ENCODE assay signal across 10 cellular contexts in genomic region chr10:113169853-113170455, GRCh38.
A peak's percentile ranks its signal among the peaks of the same experiment; 100 is the strongest.
DNase-seq lines count a peak whose midpoint lies in the region; ATAC-seq, FAIRE-seq and TF ChIP-seq lines count a peak whose summit lies in the region.
"Had no signal": no experiment of that assay in that cellular context is flagged by ENCODE, and none has a peak within 500 bp of the region (broad histone marks: within the 10 kb centered on the region; RNA-seq: fewer than 3 reads in every experiment).

No MANE protein-coding gene starts in this region.

- H3K4me1 ChIP-seq in DND-41 (ENCODE audit: insufficient read depth, low read length) (no peaks in the 10 kb centered on the region), SK-N-SH (ENCODE audit: control insufficient read depth in 1 of 2, insufficient read depth in 2 of 2, low read depth in 1 of 2, low read length in 1 of 2) (peaks cover 0 to 23% of the 10 kb centered on the region in 2 experiments; a peak in 2 of 4 replicates)

- H3K36me3 ChIP-seq in DND-41 (ENCODE audit: insufficient read depth, low read length) (peaks cover 12% of the 10 kb centered on the region; the same call in 1 of the 2 replicates), SK-N-SH (replicated peaks in 1 of 2; ENCODE audit: control insufficient read depth in 1 of 2, insufficient read depth in 2 of 2, low read length in 1 of 2) (peaks cover 7 to 12% of the 10 kb centered on the region in 2 experiments)

- POLR2A ChIA-PET in SK-N-SH (lab: Yijun Ruan, JAX) = no interaction called here

- no peak for TF ChIP-seq RAD21 in SK-N-SH (IDR thresholded peaks at IDR 0.05; ENCODE audit: low read length)

- H3K9me3 ChIP-seq in DND-41 (ENCODE audit: insufficient read depth, low read length, severe bottlenecking) = no peaks in the 10 kb centered on the region
- H3K9me3 ChIP-seq in SK-N-SH = no peaks in the 10 kb centered on the region

- no peaks in the 10 kb centered on the region for H3K79me2 ChIP-seq in DND-41 (ENCODE audit: insufficient read depth, low read length)
- H3K79me2 ChIP-seq in SK-N-SH (ENCODE audit: insufficient read depth) = no peaks in the 10 kb centered on the region

- H3K4me2 ChIP-seq in DND-41 (ENCODE audit: insufficient read depth, low read length) (no peak overlapping the region), SK-N-SH (no peak overlapping the region)

- H3K27ac ChIP-seq in DND-41 (ENCODE audit: low read length) (no peak overlapping the region), SK-N-SH (ENCODE audit: low read depth in 2 of 2, low read length in 1 of 2) (no peak overlapping the region)

- H3K27me3 ChIP-seq in DND-41 (ENCODE audit: insufficient read depth, low read length, poor library complexity) = no peaks in the 10 kb centered on the region
- H3K27me3 ChIP-seq in SK-N-SH (ENCODE audit: insufficient read depth) = no peaks in the 10 kb centered on the region

- H2AFZ ChIP-seq in DND-41 (ENCODE audit: low read depth, low read length) (no peak overlapping the region), SK-N-SH (ENCODE audit: low read depth) (no peak overlapping the region)

- H3K4me3 ChIP-seq in DND-41 (ENCODE audit: low read depth in 1 of 2, low read length in 2 of 2) = no peak overlapping the region
- no peak overlapping the region for H3K4me3 ChIP-seq in SK-N-SH (ENCODE audit: low read depth in 2 of 2, low read length in 1 of 2)

- H3F3A ChIP-seq in SK-N-SH (replicated peaks; ENCODE audit: insufficient read depth) = no peaks in the 10 kb centered on the region

- CTCF ChIA-PET in SK-N-SH (lab: Yijun Ruan, JAX) = no interaction called here

- H4K20me1 ChIP-seq in DND-41 (ENCODE audit: insufficient read depth, low read length) (no peaks in the 10 kb centered on the region; the same call in 1 of the 2 replicates), SK-N-SH (ENCODE audit: insufficient read depth) (no peaks in the 10 kb centered on the region)

- 95% methylated on average over 14 of the region's 14 CpGs for WGBS in SK-N-SH (ENCODE audit: low lambda C conversion rate)

- TF ChIP-seq CTCF in DND-41 (IDR thresholded peaks at IDR 0.05; ENCODE audit: borderline replicate concordance, extremely low read depth, low read length, poor library complexity, severe bottlenecking) (no peak), SK-N-SH (IDR thresholded peaks at IDR 0.05) (no peak)

- H3K9ac ChIP-seq in DND-41 (ENCODE audit: low read depth, low read length) = no peak overlapping the region
- no peak overlapping the region for H3K9ac ChIP-seq in SK-N-SH

- no peak for FAIRE-seq in RCC 7860 (lab: Jason Lieb, UNC)
- FAIRE-seq: endothelial cell of umbilical vein had no signal

- DNase-seq in DND-41 = no peak
- peak; percentile 56 for DNase-seq in NOMO-1 treated with DMSO at 0.1 percent for 48 hours (lab: John Stamatoyannopoulos, UW; ENCODE audit: unreplicated experiment)
- no peak for DNase-seq in SK-N-SH
- DNase-seq in RCC 7860 (ENCODE audit: low spot score) = no peak
- no peak for DNase-seq in GF-D8 (lab: John Stamatoyannopoulos, UW)
- no peak for DNase-seq in SIG-M5 (lab: John Stamatoyannopoulos, UW)
- DNase-seq: PC-3 had no signal

- ATAC-seq in DND-41 (ENCODE audit: insufficient read depth, low read depth) = 0 out of 3 replicates have a peak, but pooled peaks have one; percentile 22
- ATAC-seq in GM19043 (IDR thresholded peaks at IDR 0.05; ENCODE audit: low read depth, unreplicated experiment) = peak; percentile 97
- ATAC-seq in HG02852 (IDR thresholded peaks at IDR 0.05; ENCODE audit: unreplicated experiment) = peak; percentile 94
- ATAC-seq: PC-3 had no signal

- no peak for TF ChIP-seq EP300 in SK-N-SH (IDR thresholded peaks at IDR 0.05; ENCODE audit: borderline replicate concordance in 1 of 2, low read depth in 1 of 2, low read length in 1 of 2)

- no peaks in the 10 kb centered on the region for H3K9me2 ChIP-seq in SK-N-SH

TF ChIP-seq in SK-N-SH, 30 proteins besides CTCF, POLR2A, EP300 and RAD21:
- TF ChIP-seq TCF12 (IDR thresholded peaks at IDR 0.05) (no peak), NFIC (IDR thresholded peaks at IDR 0.05; ENCODE audit: borderline replicate concordance) (no peak), SMC3 (IDR thresholded peaks at IDR 0.05; ENCODE audit: low read depth, low read length) (no peak), GATA2 (CRISPR knock-in tag; IDR thresholded peaks at IDR 0.05) (no peak), FOSL2 (IDR thresholded peaks at IDR 0.05; ENCODE audit: borderline replicate concordance, low read depth) (no peak), MEF2A (IDR thresholded peaks at IDR 0.05; ENCODE audit: borderline replicate concordance, low read depth) (no peak), RXRA (IDR thresholded peaks at IDR 0.05; ENCODE audit: borderline replicate concordance, low read depth) (no peak), TAF1 (IDR thresholded peaks at IDR 0.05; ENCODE audit: borderline replicate concordance, low read depth, low read length) (no peak), CHD2 (IDR thresholded peaks at IDR 0.05; ENCODE audit: low read length, partially characterized antibody) (no peak), GABPA (IDR thresholded peaks at IDR 0.05; ENCODE audit: low read depth) (no peak), YY1 (IDR thresholded peaks at IDR 0.05; ENCODE audit: low read depth) (no peak), ELF1 (IDR thresholded peaks at IDR 0.05) (no peak), PBX3 (IDR thresholded peaks at IDR 0.05) (no peak), RCOR1 (IDR thresholded peaks at IDR 0.05; ENCODE audit: low read length) (no peak), SIN3A (IDR thresholded peaks at IDR 0.05; ENCODE audit: borderline replicate concordance, low read depth, low read length) (no peak)
- TF ChIP-seq, protein P1, sequence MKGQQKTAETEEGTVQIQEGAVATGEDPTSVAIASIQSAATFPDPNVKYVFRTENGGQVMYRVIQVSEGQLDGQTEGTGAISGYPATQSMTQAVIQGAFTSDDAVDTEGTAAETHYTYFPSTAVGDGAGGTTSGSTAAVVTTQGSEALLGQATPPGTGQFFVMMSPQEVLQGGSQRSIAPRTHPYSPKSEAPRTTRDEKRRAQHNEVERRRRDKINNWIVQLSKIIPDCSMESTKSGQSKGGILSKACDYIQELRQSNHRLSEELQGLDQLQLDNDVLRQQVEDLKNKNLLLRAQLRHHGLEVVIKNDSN (IDR thresholded peaks at IDR 0.05; ENCODE audit: borderline replicate concordance, low read depth) = no peak
- TF ChIP-seq, protein P2, sequence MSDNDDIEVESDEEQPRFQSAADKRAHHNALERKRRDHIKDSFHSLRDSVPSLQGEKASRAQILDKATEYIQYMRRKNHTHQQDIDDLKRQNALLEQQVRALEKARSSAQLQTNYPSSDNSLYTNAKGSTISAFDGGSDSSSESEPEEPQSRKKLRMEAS (IDR thresholded peaks at IDR 0.05; ENCODE audit: low read depth) = no peak
- TF ChIP-seq, protein P3, sequence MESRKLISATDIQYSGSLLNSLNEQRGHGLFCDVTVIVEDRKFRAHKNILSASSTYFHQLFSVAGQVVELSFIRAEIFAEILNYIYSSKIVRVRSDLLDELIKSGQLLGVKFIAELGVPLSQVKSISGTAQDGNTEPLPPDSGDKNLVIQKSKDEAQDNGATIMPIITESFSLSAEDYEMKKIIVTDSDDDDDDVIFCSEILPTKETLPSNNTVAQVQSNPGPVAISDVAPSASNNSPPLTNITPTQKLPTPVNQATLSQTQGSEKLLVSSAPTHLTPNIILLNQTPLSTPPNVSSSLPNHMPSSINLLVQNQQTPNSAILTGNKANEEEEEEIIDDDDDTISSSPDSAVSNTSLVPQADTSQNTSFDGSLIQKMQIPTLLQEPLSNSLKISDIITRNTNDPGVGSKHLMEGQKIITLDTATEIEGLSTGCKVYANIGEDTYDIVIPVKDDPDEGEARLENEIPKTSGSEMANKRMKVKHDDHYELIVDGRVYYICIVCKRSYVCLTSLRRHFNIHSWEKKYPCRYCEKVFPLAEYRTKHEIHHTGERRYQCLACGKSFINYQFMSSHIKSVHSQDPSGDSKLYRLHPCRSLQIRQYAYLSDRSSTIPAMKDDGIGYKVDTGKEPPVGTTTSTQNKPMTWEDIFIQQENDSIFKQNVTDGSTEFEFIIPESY (IDR thresholded peaks at IDR 0.05; ENCODE audit: borderline replicate concordance, low read depth) = no peak
- TF ChIP-seq, protein P4, sequence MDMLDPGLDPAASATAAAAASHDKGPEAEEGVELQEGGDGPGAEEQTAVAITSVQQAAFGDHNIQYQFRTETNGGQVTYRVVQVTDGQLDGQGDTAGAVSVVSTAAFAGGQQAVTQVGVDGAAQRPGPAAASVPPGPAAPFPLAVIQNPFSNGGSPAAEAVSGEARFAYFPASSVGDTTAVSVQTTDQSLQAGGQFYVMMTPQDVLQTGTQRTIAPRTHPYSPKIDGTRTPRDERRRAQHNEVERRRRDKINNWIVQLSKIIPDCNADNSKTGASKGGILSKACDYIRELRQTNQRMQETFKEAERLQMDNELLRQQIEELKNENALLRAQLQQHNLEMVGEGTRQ (IDR thresholded peaks at IDR 0.05; ENCODE audit: borderline replicate concordance, low read depth, low read length) = no peak

Comparison
In these comparisons a context has a peak if more than half of its experiments do, and no peak if none do; other contexts are left out.
1. ATAC-seq: peak in every context shown above with its lines; median percentile 97 in GM19043; 94 in HG02852; 22 in DND-41.